In genomic region chr5:132300572-132301340, GRCh38 we compare ENCODE assay signal across 1 cellular context.
TF ChIP-seq lines count a peak whose summit lies in the region.

No MANE protein-coding gene starts in this region.

TF ChIP-seq in K562, 482 proteins besides CTCF, POLR2A, EP300 and RAD21 (continued from another document):
- TF ChIP-seq ZNF592 (IDR thresholded peaks at IDR 0.05) (peak; percentile 60), CBFA2T2 (conservative IDR thresholded peaks at IDR 0.05) (peak; percentile 50), CBX2 (IDR thresholded peaks at IDR 0.05; ENCODE audit: insufficient read depth, low read length, poor library complexity, severe bottlenecking) (no peak), FOXK1 (CRISPR knock-in tag; IDR thresholded peaks at IDR 0.05; ENCODE audit: borderline replicate concordance) (no peak), ZHX1 (conservative IDR thresholded peaks at IDR 0.05; ENCODE audit: low read length) (no peak), RAD51 (IDR thresholded peaks at IDR 0.05; ENCODE audit: borderline replicate concordance, low read depth) (no peak), PBX2 (CRISPR knock-in tag; IDR thresholded peaks at IDR 0.05; ENCODE audit: low read depth) (0 out of 2 replicates have a peak, but pooled peaks have one; percentile 13), PBX2 (tag; conservative IDR thresholded peaks at IDR 0.05; ENCODE audit: low read depth) (peak; percentile 24; the same call in 1 of the 2 replicates), NFE2L1 (tag; IDR thresholded peaks at IDR 0.05; ENCODE audit: borderline replicate concordance, low read depth) (no peak), ZNF165 (CRISPR knock-in tag; IDR thresholded peaks at IDR 0.05; ENCODE audit: borderline replicate concordance) (no peak), MYC (IDR thresholded peaks at IDR 0.05; ENCODE audit: low read depth, low read length) (no peak), MYC (CRISPR knock-in tag; IDR thresholded peaks at IDR 0.05; ENCODE audit: borderline replicate concordance, low read depth) (no peak), ZMIZ1 (IDR thresholded peaks at IDR 0.05; ENCODE audit: low read depth in 2 of 2, low read length in 2 of 2) (0 out of 4 replicates have a peak, but pooled peaks of 1 of the 2 experiments have one; percentile 17), ASH1L (IDR thresholded peaks at IDR 0.05; ENCODE audit: borderline replicate concordance, low read depth, partially characterized antibody) (no peak), ZBTB26 (CRISPR knock-in tag; IDR thresholded peaks at IDR 0.05) (no peak), NFXL1 (CRISPR knock-in tag; IDR thresholded peaks at IDR 0.05) (no peak), PKNOX1 (IDR thresholded peaks at IDR 0.05) (peak; percentile 91), ATF3 (IDR thresholded peaks at IDR 0.05) (no peak), ATF3 (CRISPR knock-in tag; conservative IDR thresholded peaks at IDR 0.05) (no peak), SOX6 (IDR thresholded peaks at IDR 0.05) (peak; percentile 38; the same call in 1 of the 2 replicates), RB1 (IDR thresholded peaks at IDR 0.05; ENCODE audit: low read depth) (0 out of 2 replicates have a peak, but pooled peaks have one; percentile 16), FOXA1 (IDR thresholded peaks at IDR 0.05; ENCODE audit: borderline replicate concordance) (0 out of 2 replicates have a peak, but pooled peaks have one; percentile 41), PHF8 (IDR thresholded peaks at IDR 0.05; ENCODE audit: borderline replicate concordance, low read length) (no peak), RCOR1 (IDR thresholded peaks at IDR 0.05; ENCODE audit: borderline replicate concordance in 1 of 2, low read depth in 2 of 2, low read length in 2 of 2) (peak in 1 of 2 experiments; percentile 43; a peak in 1 of 4 replicates), TCF3 (CRISPR knock-in tag; IDR thresholded peaks at IDR 0.05) (peak; percentile 71), ZNF174 (CRISPR knock-in tag; IDR thresholded peaks at IDR 0.05) (no peak), ZNF57 (CRISPR knock-in tag; IDR thresholded peaks at IDR 0.05) (no peak), HNRNPUL1 (IDR thresholded peaks at IDR 0.05; ENCODE audit: low read length) (no peak), PURB (CRISPR knock-in tag; IDR thresholded peaks at IDR 0.05; ENCODE audit: low read depth) (no peak), GABPB1 (CRISPR knock-in tag; IDR thresholded peaks at IDR 0.05) (0 out of 2 replicates have a peak, but pooled peaks have one; percentile 28), NUFIP1 (IDR thresholded peaks at IDR 0.05; ENCODE audit: partially characterized antibody) (no peak), RBBP5 (IDR thresholded peaks at IDR 0.05; ENCODE audit: borderline replicate concordance, insufficient read depth, low read length, poor library complexity, severe bottlenecking) (peak; percentile 40)
